27 cellular contexts compared by ENCODE assay signal in the genomic region with DNA sequence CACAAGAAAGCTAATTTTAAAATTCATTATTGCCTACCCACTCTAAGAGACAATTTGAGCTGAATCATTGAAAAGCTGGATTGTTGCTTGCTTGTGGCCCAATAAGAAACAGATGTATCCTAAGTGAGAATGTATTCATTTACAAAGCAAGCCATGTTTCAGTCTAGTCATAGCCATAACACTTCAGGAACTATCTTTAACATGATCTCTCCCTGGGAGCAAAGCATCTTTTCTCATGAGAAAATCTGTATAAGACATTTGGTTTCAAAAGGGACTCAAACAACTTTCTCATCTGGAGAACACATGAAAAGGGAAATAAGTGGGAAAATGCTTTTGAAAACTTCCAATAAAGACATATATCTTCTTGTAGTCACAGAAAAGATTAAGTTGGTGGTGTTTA. TPM values are rescaled to one million over a fixed set of nuclear protein-coding genes. Genes with fewer than 3 reads are reported as not detected.
"Had no signal": no experiment of that assay in that cellular context is flagged by ENCODE, and none has a peak within 500 bp of the region (broad histone marks: within the 10 kb centered on the region; RNA-seq: fewer than 3 reads in every experiment).

No MANE protein-coding gene starts in this region.

- H3K9me3 Mint-ChIP-seq: T-helper 2 cell treated with Interferon-gamma antibody and Interleukin-4, amounts not matched to agents 5 μg/mL and 100 μg/mL, for 36 hours had no signal

- H3K27ac ChIP-seq: adrenal gland, Peyer's patch, RWPE1, SJCRH30 had no signal

- H3K4me1 Mint-ChIP-seq: activated naive CD8-positive, alpha-beta T cell treated with anti-CD3 and anti-CD28 coated beads, Interleukin-2, amount 10 ng/mL, durations not matched to agents 7 days and 5 days had no signal

- H3K36me3 Mint-ChIP-seq: activated naive CD8-positive, alpha-beta T cell treated with anti-CD3 and anti-CD28 coated beads, Interleukin-2, amount 10 ng/mL, durations not matched to agents 7 days and 5 days had no signal

- H3K4me3 ChIP-seq: adrenal gland, Peyer's patch, SJCRH30 had no signal

- DNase-seq: activated CD4-positive, alpha-beta T cell treated with anti-CD3 and anti-CD28 coated beads for 4 hours; activated CD4-positive, alpha-beta T cell treated with anti-CD3 and anti-CD28 coated beads, Interleukin-2, amount 50 U/mL, for 4 hours; activated CD8-positive, alpha-beta memory T cell treated with anti-CD3 and anti-CD28 coated beads, Interleukin-2, amount 50 U/mL, for 48 hours; activated CD8-positive, alpha-beta T cell treated with anti-CD3 and anti-CD28 coated beads, Interleukin-2, amount 10 ng/mL, durations not matched to agents 7 days and 5 days; activated naive CD4-positive, alpha-beta T cell treated with anti-CD3 and anti-CD28 coated beads, Interleukin-2, amount 50 U/mL, for 16 hours; activated naive CD8-positive, alpha-beta T cell treated with anti-CD3 and anti-CD28 coated beads, Interleukin-2, amount 10 ng/mL, durations not matched to agents 7 days and 5 days; activated T-cell treated with anti-CD3 and anti-CD28 coated beads, Interleukin-2, amount 50 U/mL, for 1 hour; adrenal gland; anterior cingulate cortex; KG1; NCI-H1048; NCI-H1930; NCI-H2171; NCI-H2227 treated with DMSO at 0.1 percent for 48 hours; NCI-H446 treated with DMSO at 0.1 percent for 48 hours; NCI-H524 treated with DMSO at 0.1 percent for 48 hours; NCI-H774; OCI-M1; Peyer's patch; Right ventricle myocardium superior; SJCRH30; SK-N-SH; SW 1271 had no signal

- H3K4me1 ChIP-seq: adrenal gland, Peyer's patch, SJCRH30 had no signal

- H3K9me3 ChIP-seq: adrenal gland, Peyer's patch, SJCRH30, SK-N-SH had no signal

- H3K27me3 ChIP-seq: adrenal gland, Peyer's patch, SJCRH30 had no signal

- H3K4me3 Mint-ChIP-seq: activated CD8-positive, alpha-beta T cell treated with anti-CD3 and anti-CD28 coated beads, Interleukin-2, amount 10 ng/mL, durations not matched to agents 7 days and 5 days; activated naive CD8-positive, alpha-beta T cell treated with anti-CD3 and anti-CD28 coated beads, Interleukin-2, amount 10 ng/mL, durations not matched to agents 7 days and 5 days; T-helper 2 cell treated with Interferon-gamma antibody and Interleukin-4, amounts not matched to agents 5 μg/mL and 100 μg/mL, for 36 hours had no signal

- H3K27ac Mint-ChIP-seq: activated CD8-positive, alpha-beta T cell treated with anti-CD3 and anti-CD28 coated beads, Interleukin-2, amount 10 ng/mL, durations not matched to agents 7 days and 5 days; activated naive CD8-positive, alpha-beta T cell treated with anti-CD3 and anti-CD28 coated beads, Interleukin-2, amount 10 ng/mL, durations not matched to agents 7 days and 5 days; T-helper 2 cell treated with Interferon-gamma antibody and Interleukin-4, amounts not matched to agents 5 μg/mL and 100 μg/mL, for 36 hours had no signal

- H3K36me3 ChIP-seq: adrenal gland, Peyer's patch, SJCRH30 had no signal

- H3K27me3 Mint-ChIP-seq: activated naive CD8-positive, alpha-beta T cell treated with anti-CD3 and anti-CD28 coated beads, Interleukin-2, amount 10 ng/mL, durations not matched to agents 7 days and 5 days had no signal

RNA-seq across cellular contexts. Expression of gene PCSK1, which starts 48.3 kb away (rescaled TPM):
- total RNA-seq: activated CD8-positive, alpha-beta T cell treated with anti-CD3 and anti-CD28 coated beads, Interleukin-2, amount 10 ng/mL, durations not matched to agents 7 days and 5 days; activated naive CD8-positive, alpha-beta T cell treated with anti-CD3 and anti-CD28 coated beads, Interleukin-2, amount 10 ng/mL, durations not matched to agents 7 days and 5 days; LHCN-M2; Right ventricle myocardium superior; SJCRH30; T-helper 1 cell treated with Interleukin-12 subunit alpha and Interleukin-12 subunit beta and Interleukin-4 antibody, amounts not matched to agents 30 ng/mL and 1 ng/mL, for 36 hours had no signal
